8 cellular contexts compared by ENCODE assay signal in genomic region chr4:41212221-41213203, GRCh38. TPM values are rescaled to one million over a fixed set of nuclear protein-coding genes. Genes with fewer than 3 reads are reported as not detected.
A peak's percentile ranks its signal among the peaks of the same experiment; 100 is the strongest.
DNase-seq lines count a peak whose midpoint lies in the region; ATAC-seq and TF ChIP-seq lines count a peak whose summit lies in the region.

No MANE protein-coding gene starts in this region.

- TF ChIP-seq CTCF in liver (IDR thresholded peaks at IDR 0.05; ENCODE audit: low read depth, low read length, missing input control) (peak; percentile 69), testis (IDR thresholded peaks at IDR 0.05) (peak in 2 of 3 experiments; percentile 29 to 31)

- H3K4me1 ChIP-seq in GM23248 (ENCODE audit: insufficient read depth) (peaks cover 33% of the 10 kb centered on the region), liver (ENCODE audit: control insufficient read depth in 4 of 4, insufficient read depth in 4 of 4, low read length in 3 of 4) (peaks cover 4 to 43% (median 36%) of the 10 kb centered on the region in 4 donors), testis (no peaks in the 10 kb centered on the region)

- H3K9ac ChIP-seq in GM23248 (peak overlapping the region; percentile 77), liver (ENCODE audit: low read depth in 1 of 2, low read length in 2 of 2) (peak overlapping the region in 1 of 2 donors; percentile 68)

- WGBS in GM23248 (ENCODE audit: low coverage in 1 of 2, low lambda C conversion rate in 2 of 2, missing lambda C conversion rate in 2 of 2), 2 experiments = 12% methylated on average over 13 of the region's 13 CpGs
- 10% methylated on average over 13 of the region's 13 CpGs for WGBS in liver
- 14 to 19% methylated on average over 13 of the region's 13 CpGs for WGBS in testis, 2 donors

- TF ChIP-seq RAD21 in liver (IDR thresholded peaks at IDR 0.05) = peak; percentile 92 to 95

- H2AFZ ChIP-seq in GM23248 = peak overlapping the region; percentile 80

- peaks cover 38% of the 10 kb centered on the region for H3F3A ChIP-seq in GM23248 (ENCODE audit: insufficient read depth)

- H3K27ac ChIP-seq in GM23248 = no peak overlapping the region
- H3K27ac ChIP-seq in caudate nucleus (ENCODE audit: low read depth, low read length) = no peak overlapping the region
- peak overlapping the region in 1 of 2 donors; percentile 13 for H3K27ac ChIP-seq in liver (ENCODE audit: low read depth in 1 of 2, low read length in 2 of 2)
- H3K27ac ChIP-seq in testis = no peak overlapping the region

- no peaks in the 10 kb centered on the region for H3K9me2 ChIP-seq in GM23248 (ENCODE audit: insufficient read depth)

- H3K36me3 ChIP-seq in GM23248 (ENCODE audit: low read depth) (no peaks in the 10 kb centered on the region), liver (ENCODE audit: control insufficient read depth in 4 of 4, insufficient read depth in 3 of 4, low read depth in 1 of 4, low read length in 3 of 4) (peaks cover 0 to 1% (median 0%) of the 10 kb centered on the region in 4 donors), testis (ENCODE audit: low read depth, missing control alignments) (no peaks in the 10 kb centered on the region)

- in situ Hi-C loops in GM23248 (cut with MboI) = loop anchor here (10.0 kb wide), 2 partner anchors 238 to 288 kb away; no protein-coding TSS in a partner anchor

- H4K20me1 ChIP-seq in GM23248 (ENCODE audit: insufficient read depth) = no peaks in the 10 kb centered on the region

- H3K4me3 ChIP-seq in GM23248 (peak overlapping the region; percentile 87), liver (ENCODE audit: low read depth in 1 of 3, low read length in 3 of 3) (peak overlapping the region; percentile 61 to 86 (median 80)), testis (peak overlapping the region; percentile 79)

- peak overlapping the region; percentile 98 for H3K4me2 ChIP-seq in GM23248 (ENCODE audit: unreplicated experiment)

- H3K79me2 ChIP-seq in GM23248 (ENCODE audit: insufficient read depth) = peaks cover 58% of the 10 kb centered on the region

- intact Hi-C loops in testis (cut with DNase I; ENCODE audit: low total_unique reads) = no loop called here

- no peak for TF ChIP-seq POLR2A in testis (IDR thresholded peaks at IDR 0.05)

- DNase-seq in COR-L47 (lab: John Stamatoyannopoulos, UW) (peak; percentile 48), GM23248 (peak; percentile 77), NOMO-1 treated with DMSO at 0.1 percent for 48 hours (lab: John Stamatoyannopoulos, UW; ENCODE audit: unreplicated experiment) (peak; percentile 47), caudate nucleus (lab: John Stamatoyannopoulos, UW) (peak in 41 of 61 donors; percentile 3 to 71 (median 28)), testis (peak; percentile 46)

- no peaks in the 10 kb centered on the region for H3K27me3 ChIP-seq in GM23248 (replicated peaks; ENCODE audit: insufficient read depth)
- H3K27me3 ChIP-seq in liver (ENCODE audit: control insufficient read depth in 4 of 4, insufficient read depth in 4 of 4, low read length in 3 of 4) = no peaks in the 10 kb centered on the region
- H3K27me3 ChIP-seq in testis = no peaks in the 10 kb centered on the region

- H3K9me3 ChIP-seq in GM23248 (ENCODE audit: low read depth) (no peaks in the 10 kb centered on the region), liver (ENCODE audit: control insufficient read depth in 4 of 4, low read length in 3 of 4) (no peaks in the 10 kb centered on the region), testis (no peaks in the 10 kb centered on the region)

- ATAC-seq in GM21381 (IDR thresholded peaks at IDR 0.05; ENCODE audit: unreplicated experiment) (no peak), GM18909 (IDR thresholded peaks at IDR 0.05; ENCODE audit: poor library complexity, unreplicated experiment) (no peak)

TF ChIP-seq in liver, 16 proteins besides CTCF, POLR2A, EP300 and RAD21:
- TF ChIP-seq YY1 (IDR thresholded peaks at IDR 0.05) (peak; percentile 49), HNF4A (conservative IDR thresholded peaks at IDR 0.05) (peak; percentile 24 to 55), ZBTB33 (IDR thresholded peaks at IDR 0.05) (no peak), EGR1 (IDR thresholded peaks at IDR 0.05; ENCODE audit: low read depth in 2 of 2) (no peak), JUND (IDR thresholded peaks at IDR 0.05) (no peak), SP1 (IDR thresholded peaks at IDR 0.05) (peak; percentile 28), NR2F2 (IDR thresholded peaks at IDR 0.05) (no peak), RXRA (IDR thresholded peaks at IDR 0.05) (peak; percentile 48 to 55)
- TF ChIP-seq, protein P1, sequence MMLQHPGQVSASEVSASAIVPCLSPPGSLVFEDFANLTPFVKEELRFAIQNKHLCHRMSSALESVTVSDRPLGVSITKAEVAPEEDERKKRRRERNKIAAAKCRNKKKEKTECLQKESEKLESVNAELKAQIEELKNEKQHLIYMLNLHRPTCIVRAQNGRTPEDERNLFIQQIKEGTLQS (IDR thresholded peaks at IDR 0.05) = no peak
- TF ChIP-seq, protein P2, sequence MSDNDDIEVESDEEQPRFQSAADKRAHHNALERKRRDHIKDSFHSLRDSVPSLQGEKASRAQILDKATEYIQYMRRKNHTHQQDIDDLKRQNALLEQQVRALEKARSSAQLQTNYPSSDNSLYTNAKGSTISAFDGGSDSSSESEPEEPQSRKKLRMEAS (IDR thresholded peaks at IDR 0.05) = peak; percentile 4

RNA-seq across cellular contexts. Expression of gene APBB2, which starts 1.8 kb away (rescaled TPM):
- total RNA-seq in GM23248 (2014; rRNA removed; shearing (Covaris generic)) = 61.0 and 83.8 TPM in 2 replicates
- polyA plus RNA-seq in GM23248 (2016; fragmentation: Nextera tagmentation; extraction: Ambion mirVana) (22.0 and 24.1 TPM in 2 replicates), liver (10 to 100 TPM in 1 of 2 donors, 1 to 10 TPM in 1; 4.8 to 13.5 TPM), testis (ENCODE audit: insufficient read depth, low read depth, low replicate concordance) (19.7 TPM)
- total RNA-seq in liver (10 to 100 TPM in 1 of 2 donors, 1 to 10 TPM in 1; 8.8 to 31.5 TPM), testis (10 to 100 TPM; 59.8 to 77.9 TPM)

RNA-seq across cellular contexts. Expression of gene UCHL1, which starts 44.2 kb away (rescaled TPM):
- total RNA-seq in GM23248 (2014; rRNA removed; shearing (Covaris generic)) = 443 and 525 TPM in 2 replicates
- polyA plus RNA-seq in GM23248 (2016; fragmentation: Nextera tagmentation; extraction: Ambion mirVana) (306 and 322 TPM in 2 replicates), liver (1 to 10 TPM in 1 of 2 donors, under 1 TPM in 1; 0.65 to 2.6 TPM), testis (ENCODE audit: insufficient read depth, low read depth, low replicate concordance) (57.4 TPM)
- total RNA-seq in liver (under 1 TPM; 0.51 to 0.75 TPM), testis (10 to 100 TPM; 84.2 to 87.5 TPM)

Comparison
In these comparisons a context has a peak if more than half of its experiments do, and no peak if none do; other contexts are left out.
1. RNA of gene UCHL1, which starts 44.2 kb away (total RNA-seq): 443 to 525 TPM in GM23248 and 84.2 to 87.5 TPM in testis; 0.51 to 0.75 TPM in liver; every median in the first group is over 10 times any median in the second.
2. Peak in every context shown above with its lines, with median percentiles within 50 percentile points of each other: DNase-seq and H3K4me3 ChIP-seq.